In the genomic region with DNA sequence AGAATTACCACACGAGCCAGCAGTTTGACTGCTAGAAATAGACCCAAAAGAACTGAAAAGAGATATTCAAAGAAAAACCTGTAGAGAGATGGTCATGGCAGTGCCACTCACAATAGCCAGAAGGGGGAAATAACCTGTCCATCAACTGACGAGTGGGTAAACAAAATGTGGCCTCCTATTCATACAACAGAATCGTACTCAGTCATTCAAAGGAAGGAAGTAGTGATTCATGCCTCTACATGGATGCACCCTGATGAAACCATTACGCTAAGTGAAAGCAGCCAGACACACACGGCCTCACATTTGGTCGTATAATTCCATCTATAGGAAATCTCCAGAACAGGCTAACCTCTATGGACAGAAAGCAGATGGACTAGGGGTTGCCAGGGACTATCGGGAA, we compare ENCODE assay signal across 13 cellular contexts. TPM values are rescaled to one million over a fixed set of nuclear protein-coding genes. Genes with fewer than 3 reads are reported as not detected.
DNase-seq lines count a peak whose midpoint lies in the region; ATAC-seq, FAIRE-seq and TF ChIP-seq lines count a peak whose summit lies in the region.
"Not testable (repeated sequence)": the region's sequence is repeated elsewhere in the genome, so short reads cannot be mapped to it uniquely, and the experiment has no call there.
"Had no signal": no experiment of that assay in that cellular context is flagged by ENCODE, and none has a peak within 500 bp of the region (broad histone marks: within the 10 kb centered on the region; RNA-seq: fewer than 3 reads in every experiment).

No MANE protein-coding gene starts in this region.

- not testable (repeated sequence) for H3K9me3 ChIP-seq in pancreas; aorta (ENCODE audit: control insufficient read depth, low read length)

- H3K4me3 Mint-ChIP-seq in activated CD8-positive, alpha-beta memory T cell treated with anti-CD3 and anti-CD28 coated beads, Interleukin-2, amount 10 ng/mL, durations not matched to agents 7 days and 5 days; central memory CD8-positive, alpha-beta T cell: not testable (repeated sequence)

- FAIRE-seq in pancreas (lab: Jason Lieb, UNC): peak; percentile 20

- H3K4me1 Mint-ChIP-seq in activated CD8-positive, alpha-beta memory T cell treated with anti-CD3 and anti-CD28 coated beads, Interleukin-2, amount 10 ng/mL, durations not matched to agents 7 days and 5 days; central memory CD8-positive, alpha-beta T cell: not testable (repeated sequence)

- H3K9me3 Mint-ChIP-seq in activated CD8-positive, alpha-beta memory T cell treated with anti-CD3 and anti-CD28 coated beads, Interleukin-2, amount 10 ng/mL, durations not matched to agents 7 days and 5 days (ENCODE audit: low read depth); activated naive CD4-positive, alpha-beta T cell treated with anti-CD3 and anti-CD28 coated beads, Interleukin-2, amount 50 U/mL, for 72 hours; central memory CD8-positive, alpha-beta T cell: not testable (repeated sequence)

- H3K27ac ChIP-seq in pancreas; aorta (ENCODE audit: low read depth in 1 of 2, low read length in 2 of 2): not testable (repeated sequence)

- H3K27me3 Mint-ChIP-seq in activated CD8-positive, alpha-beta memory T cell treated with anti-CD3 and anti-CD28 coated beads, Interleukin-2, amount 10 ng/mL, durations not matched to agents 7 days and 5 days; central memory CD8-positive, alpha-beta T cell: not testable (repeated sequence)

- CTCF ChIA-PET in activated CD8-positive, alpha-beta memory T cell treated with anti-CD3 and anti-CD28 coated beads, Interleukin-2, amount 10 ng/mL, durations not matched to agents 7 days and 5 days (lab: Charles Lee): not testable (repeated sequence)

- not testable (repeated sequence) for H3K27me3 ChIP-seq in pancreas; aorta (ENCODE audit: control insufficient read depth in 1 of 2, insufficient read depth in 2 of 2, low read length in 1 of 2)

- intact Hi-C loops in pancreas (cut with DNase I); aorta (cut with DNase I): not testable (repeated sequence)

- H3K4me1 ChIP-seq in pancreas; aorta (ENCODE audit: control insufficient read depth in 1 of 2, insufficient read depth in 2 of 2, low read length in 2 of 2): not testable (repeated sequence)

- H3K27ac Mint-ChIP-seq in activated CD8-positive, alpha-beta memory T cell treated with anti-CD3 and anti-CD28 coated beads, Interleukin-2, amount 10 ng/mL, durations not matched to agents 7 days and 5 days; activated naive CD4-positive, alpha-beta T cell treated with anti-CD3 and anti-CD28 coated beads, Interleukin-2, amount 50 U/mL, for 72 hours; central memory CD8-positive, alpha-beta T cell (ENCODE audit: low read depth): not testable (repeated sequence)

- not testable (repeated sequence) for H3K36me3 Mint-ChIP-seq in activated CD8-positive, alpha-beta memory T cell treated with anti-CD3 and anti-CD28 coated beads, Interleukin-2, amount 10 ng/mL, durations not matched to agents 7 days and 5 days; activated naive CD4-positive, alpha-beta T cell treated with anti-CD3 and anti-CD28 coated beads, Interleukin-2, amount 50 U/mL, for 72 hours; central memory CD8-positive, alpha-beta T cell (ENCODE audit: insufficient read depth)

- not testable (repeated sequence) for DNase-seq in activated CD8-positive, alpha-beta memory T cell treated with anti-CD3 and anti-CD28 coated beads, Interleukin-2, amount 10 ng/mL, durations not matched to agents 7 days and 5 days; activated naive CD4-positive, alpha-beta T cell treated with anti-CD3 and anti-CD28 coated beads, Interleukin-2, amount 50 U/mL, for 72 hours (ENCODE audit: low spot score in 2 of 2); central memory CD8-positive, alpha-beta T cell (ENCODE audit: low spot score in 2 of 2); pancreas; aorta

- not testable (repeated sequence) for H3K4me3 ChIP-seq in pancreas; aorta (ENCODE audit: low read length in 2 of 2)

- peak; percentile 53 to 54 for ATAC-seq in activated CD4-positive, CD25-positive, alpha-beta regulatory T cell treated with anti-CD3 and anti-CD28 coated beads, Interleukin-2, amount 50 U/mL, for 24 hours
- ATAC-seq in activated CD8-positive, alpha-beta memory T cell treated with anti-CD3 and anti-CD28 coated beads, Interleukin-2, amount 10 ng/mL, durations not matched to agents 7 days and 5 days: peak; percentile 46
- ATAC-seq in activated naive CD4-positive, alpha-beta T cell treated with anti-CD3 and anti-CD28 coated beads, Interleukin-2, amount 50 U/mL, for 72 hours: peak; percentile 43 to 52
- ATAC-seq in central memory CD8-positive, alpha-beta T cell (replicated peaks; ENCODE audit: extremely low read depth, poor library complexity, severe bottlenecking): peak; percentile 8
- not testable (repeated sequence) for ATAC-seq in pancreas
- ATAC-seq in aorta (ENCODE audit: low FRiP score): peak; percentile 4

- no CpG with 5 or more reads among the region's 7 CpGs for WGBS in pancreas, 2 donors
- WGBS in aorta, 2 donors: no CpG with 5 or more reads among the region's 7 CpGs

- H3K36me3 ChIP-seq in pancreas; aorta (ENCODE audit: control insufficient read depth in 1 of 2, insufficient read depth in 2 of 2, low read length in 1 of 2): not testable (repeated sequence)

- not testable (repeated sequence) for TF ChIP-seq CTCF in pancreas (IDR thresholded peaks at IDR 0.05)

RNA-seq across cellular contexts. Expression of a gene that starts 2.1 kb away (rescaled TPM):
- total RNA-seq in activated CD8-positive, alpha-beta memory T cell treated with anti-CD3 and anti-CD28 coated beads, Interleukin-2, amount 10 ng/mL, durations not matched to agents 7 days and 5 days: not detected
- not detected for total RNA-seq in activated naive CD4-positive, alpha-beta T cell treated with anti-CD3 and anti-CD28 coated beads, Interleukin-2, amount 50 U/mL, for 72 hours
- total RNA-seq in pancreas: not detected
- not detected for polyA plus RNA-seq in pancreas
- not detected for total RNA-seq in aorta
- not detected for polyA plus RNA-seq in aorta
- total RNA-seq: Calu3; CD4-positive, alpha-beta T cell; Daoy; G401; HFFc6 had no signal
- polyA plus RNA-seq: A549, CD14-positive monocyte had no signal

RNA-seq across cellular contexts. Expression of a gene that starts 45.4 kb away (rescaled TPM):
- 1 to 10 TPM in 1 of 2 experiments, under 1 TPM in 1; 0.35 to 1.0 TPM for total RNA-seq in activated CD8-positive, alpha-beta memory T cell treated with anti-CD3 and anti-CD28 coated beads, Interleukin-2, amount 10 ng/mL, durations not matched to agents 7 days and 5 days
- total RNA-seq in activated naive CD4-positive, alpha-beta T cell treated with anti-CD3 and anti-CD28 coated beads, Interleukin-2, amount 50 U/mL, for 72 hours: under 1 TPM in 1 of 2 donors, not detected in 1; 0.64 TPM
- total RNA-seq in pancreas (1 to 10 TPM; 1.1 to 7.5 (median 2.2) TPM), aorta (10 to 100 TPM; 17.0 to 43.6 TPM)
- polyA plus RNA-seq in pancreas (1 to 10 TPM; 2.2 to 3.3 TPM), aorta (1 to 10 TPM; 3.5 to 9.0 TPM)
